15 cellular contexts compared by ENCODE assay signal in genomic region chrX:24190500-24191156, GRCh38. TPM values are rescaled to one million over a fixed set of nuclear protein-coding genes. Genes with fewer than 3 reads are reported as not detected.
DNase-seq lines count a peak whose midpoint lies in the region; TF ChIP-seq lines count a peak whose summit lies in the region.
"Had no signal": no experiment of that assay in that cellular context is flagged by ENCODE, and none has a peak within 500 bp of the region (broad histone marks: within the 10 kb centered on the region; RNA-seq: fewer than 3 reads in every experiment).

No MANE protein-coding gene starts in this region.

- H3K23ac ChIP-seq in H9 (ENCODE audit: insufficient read length, low read depth, low read length) (no peak overlapping the region), mesenchymal stem cell (ENCODE audit: low read length in 2 of 2) (no peak overlapping the region)

- H2BK15ac ChIP-seq in H9 (ENCODE audit: low read depth, low read length) (no peak overlapping the region), mesenchymal stem cell (ENCODE audit: low read depth, poor library complexity, severe bottlenecking) (no peak overlapping the region)

- H2BK12ac ChIP-seq in H9 (ENCODE audit: insufficient read length, low read depth, low read length) (no peak overlapping the region), mesenchymal stem cell (ENCODE audit: low read length in 2 of 2) (no peak overlapping the region)

- DNase-seq in AG08396 (ENCODE audit: low spot score) = peak; percentile 27
- DNase-seq in H9 = no peak
- DNase-seq in cardiac fibroblast (ENCODE audit: low read depth in 2 of 2) = peak; percentile 44 to 49
- peak; percentile 46 for DNase-seq in mesenchymal stem cell
- DNase-seq in NCI-H774 (lab: John Stamatoyannopoulos, UW) = no peak
- no peak for DNase-seq in effector CD4-positive, alpha-beta T cell
- no peak for DNase-seq in NCI-H446 treated with DMSO at 0.1 percent for 48 hours (lab: John Stamatoyannopoulos, UW)
- no peak for DNase-seq in SHP77 treated with DMSO at 0.1 percent for 48 hours (lab: John Stamatoyannopoulos, UW)
- DNase-seq: COR-L47, glutamatergic neuron, right cardiac atrium, Right ventricle myocardium superior, upper lobe of left lung had no signal

- no peak overlapping the region for H3K4ac ChIP-seq in H9 (ENCODE audit: low read depth, low read length)
- no peak overlapping the region for H3K4ac ChIP-seq in mesenchymal stem cell (ENCODE audit: low read depth in 1 of 2, low read length in 2 of 2)

- TF ChIP-seq CTCF in H9 (conservative IDR thresholded peaks at IDR 0.05) (no peak), cardiac fibroblast (IDR thresholded peaks at IDR 0.05; ENCODE audit: low read depth, low read length) (no peak)

- peaks cover 5 to 20% (median 18%) of the 10 kb centered on the region in 3 experiments; a peak in 6 of 7 replicates for H3K36me3 Mint-ChIP-seq in H9 (ENCODE audit: insufficient read depth in 1 of 3, low read depth in 3 of 3)

- H3K14ac ChIP-seq in H9 (ENCODE audit: insufficient read depth, low read length) (no peak overlapping the region), mesenchymal stem cell (ENCODE audit: low read length in 2 of 2) (no peak overlapping the region)

- H3K27me3 ChIP-seq in H9 (ENCODE audit: insufficient read depth, low read length) (no peaks in the 10 kb centered on the region; the same call in 1 of the 2 replicates), mesenchymal stem cell (ENCODE audit: control insufficient read depth in 1 of 2, insufficient read depth in 1 of 2, low read length in 2 of 2) (no peaks in the 10 kb centered on the region)
- H3K27me3 ChIP-seq: upper lobe of left lung had no signal

- H4K20me1 ChIP-seq in H9 (ENCODE audit: control insufficient read depth, insufficient read depth, insufficient read length) = no peaks in the 10 kb centered on the region

- H3K9me3 Mint-ChIP-seq in H9 = no peaks in the 10 kb centered on the region
- H3K9me3 Mint-ChIP-seq: activated T-helper 17 cell treated with anti-CD3 and anti-CD28 coated beads, Interleukin-2, amount 50 U/mL, for 72 hours had no signal

- no peak overlapping the region for H2BK120ac ChIP-seq in H9 (ENCODE audit: low read depth, low read length, poor library complexity, severe bottlenecking)
- no peak overlapping the region for H2BK120ac ChIP-seq in mesenchymal stem cell (ENCODE audit: low read depth, low read length)

- H3K4me2 ChIP-seq in H9 (ENCODE audit: insufficient read depth, insufficient read length, low read length) = no peak overlapping the region
- no peak overlapping the region for H3K4me2 ChIP-seq in mesenchymal stem cell (ENCODE audit: low read length, poor library complexity, severe bottlenecking)

- H3K18ac ChIP-seq in H9 (ENCODE audit: insufficient read length, low read depth, low read length) (no peak overlapping the region), mesenchymal stem cell (ENCODE audit: low read depth in 1 of 2, low read length in 2 of 2) (no peak overlapping the region)

- no peak overlapping the region for H2AK5ac ChIP-seq in H9 (ENCODE audit: insufficient read length, low read length)
- H2AK5ac ChIP-seq in mesenchymal stem cell (ENCODE audit: low read length, severe bottlenecking) = no peak overlapping the region

- H3K23me2 ChIP-seq in H9 (ENCODE audit: insufficient read length, low read depth, low read length, poor library complexity, severe bottlenecking) = no peaks in the 10 kb centered on the region

- H3K4me3 Mint-ChIP-seq in H9 = no peak overlapping the region
- H3K4me3 Mint-ChIP-seq: activated T-helper 17 cell treated with anti-CD3 and anti-CD28 coated beads, Interleukin-2, amount 50 U/mL, for 72 hours had no signal

- no peak overlapping the region for H3K56ac ChIP-seq in H9 (ENCODE audit: insufficient read length, low read depth, low read length)

- peaks cover 0 to 50% of the 10 kb centered on the region in 2 experiments for H3K36me3 ChIP-seq in mesenchymal stem cell (ENCODE audit: control insufficient read depth in 1 of 2, insufficient read depth in 2 of 2, low read depth in 1 of 2, low read length in 2 of 2)

- no CpG with 5 or more reads among the region's 2 CpGs for WGBS in H9 (ENCODE audit: extremely low coverage, insufficient read length, low lambda C conversion rate)
- WGBS in mesenchymal stem cell = 100% methylated on average over 1 of the region's 2 CpGs

- H3K79me2 ChIP-seq in H9 (ENCODE audit: insufficient read depth, low read length) = peaks cover 5% of the 10 kb centered on the region; the same call in 1 of the 2 replicates

- no peak overlapping the region for H2BK20ac ChIP-seq in H9 (ENCODE audit: low read depth, low read length, poor library complexity, severe bottlenecking)

- H3K9me3 ChIP-seq in H9 (ENCODE audit: control insufficient read depth, low read depth, low read length) (no peaks in the 10 kb centered on the region), mesenchymal stem cell (ENCODE audit: control insufficient read depth, low read length) (no peaks in the 10 kb centered on the region)
- H3K9me3 ChIP-seq: upper lobe of left lung had no signal

- H4K91ac ChIP-seq in H9 (ENCODE audit: insufficient read length, low read depth, low read length) = no peak overlapping the region
- H4K91ac ChIP-seq in mesenchymal stem cell (ENCODE audit: low read length) = no peak overlapping the region

- H2BK5ac ChIP-seq in H9 (ENCODE audit: insufficient read length, low read length) (no peak overlapping the region), mesenchymal stem cell (ENCODE audit: low read depth, low read length, poor library complexity, severe bottlenecking) (no peak overlapping the region)

- no peaks in the 10 kb centered on the region for H3K4me1 ChIP-seq in H9 (ENCODE audit: insufficient read depth, low read length)
- peaks cover 2% of the 10 kb centered on the region for H3K4me1 ChIP-seq in mesenchymal stem cell (ENCODE audit: control insufficient read depth, insufficient read depth, low read depth, low read length)

- no peak overlapping the region for H2AFZ ChIP-seq in H9 (ENCODE audit: low read length)
- H2AFZ ChIP-seq in mesenchymal stem cell (ENCODE audit: low read depth, low read length) = no peak overlapping the region

- H3T11ph ChIP-seq in H9 (ENCODE audit: low read length) = no peak overlapping the region

- peaks cover 7% of the 10 kb centered on the region for H3K79me1 ChIP-seq in H9 (ENCODE audit: insufficient read depth, low read depth, low read length, poor library complexity, severe bottlenecking)
- no peaks in the 10 kb centered on the region for H3K79me1 ChIP-seq in mesenchymal stem cell (replicated peaks; ENCODE audit: low read length, poor library complexity, severe bottlenecking)

- no peak overlapping the region for H4K5ac ChIP-seq in H9 (ENCODE audit: insufficient read length, low read depth, low read length)

- H3K4me3 ChIP-seq in cardiac fibroblast (replicated peaks in 1 of 2; ENCODE audit: low read depth in 2 of 2, low read length in 2 of 2) = no peak overlapping the region
- H3K4me3 ChIP-seq in mesenchymal stem cell (ENCODE audit: insufficient read depth in 1 of 2, low read depth in 1 of 2, low read length in 2 of 2) = no peak overlapping the region
- H3K4me3 ChIP-seq: lung, upper lobe of left lung had no signal

- H3K27ac ChIP-seq in H9 (ENCODE audit: insufficient read length, low read depth, low read length) (no peak overlapping the region), mesenchymal stem cell (ENCODE audit: low read length, poor library complexity, severe bottlenecking) (no peak overlapping the region)
- H3K27ac ChIP-seq: upper lobe of left lung had no signal

- H3K9ac ChIP-seq in H9 (ENCODE audit: extremely low read depth, insufficient read length, low read length) = no peak overlapping the region
- H3K9ac ChIP-seq in mesenchymal stem cell (ENCODE audit: low read length) = peak overlapping the region; percentile 23

- peak overlapping the region in 2 of 3 experiments; percentile 68 to 93; a peak in 4 of 7 replicates for H3K27ac Mint-ChIP-seq in H9
- H3K27ac Mint-ChIP-seq: activated T-helper 17 cell treated with anti-CD3 and anti-CD28 coated beads, Interleukin-2, amount 50 U/mL, for 72 hours had no signal

- H4K8ac ChIP-seq in H9 (replicated peaks; ENCODE audit: insufficient read length, low read depth, low read length) = no peak overlapping the region
- H4K8ac ChIP-seq in mesenchymal stem cell (ENCODE audit: low read length) = no peak overlapping the region

- H3K4me1 Mint-ChIP-seq in H9 = peaks cover 10 to 11% of the 10 kb centered on the region in 2 experiments; a peak in 3 of 4 replicates

- no peaks in the 10 kb centered on the region for H3K27me3 Mint-ChIP-seq in H9 (ENCODE audit: low read depth)
- H3K27me3 Mint-ChIP-seq: activated T-helper 17 cell treated with anti-CD3 and anti-CD28 coated beads, Interleukin-2, amount 50 U/mL, for 72 hours had no signal

RNA-seq across cellular contexts. Expression of gene ZFX, which starts 41.1 kb away (rescaled TPM):
- 66.8 and 70.8 TPM in 2 replicates for total RNA-seq in H9 (2021)
- polyA plus RNA-seq in mesenchymal stem cell (2013, experiment 1 of 2) = 8.4 TPM
- polyA plus RNA-seq in mesenchymal stem cell (2013, experiment 2 of 2) = 8.1 TPM

Comparison
In these comparisons a context has a peak if more than half of its experiments do, and no peak if none do; other contexts are left out.
1. DNase-seq: peak in AG08396 (single experiment), cardiac fibroblast (2 of 2) and mesenchymal stem cell (single experiment); none in H9 (single experiment), NCI-H774 (single experiment), effector CD4-positive, alpha-beta T cell (single experiment), NCI-H446 treated with DMSO at 0.1 percent for 48 hours (single experiment) and SHP77 treated with DMSO at 0.1 percent for 48 hours (single experiment).